Comparison of ENCODE assay signal across 9 cellular contexts in genomic region chr9:98775831-98776441, GRCh38. TPM values are rescaled to one million over a fixed set of nuclear protein-coding genes. Genes with fewer than 3 reads are reported as not detected.
DNase-seq lines count a peak whose midpoint lies in the region; ATAC-seq and TF ChIP-seq lines count a peak whose summit lies in the region.
"Had no signal": no experiment of that assay in that cellular context is flagged by ENCODE, and none has a peak within 500 bp of the region (broad histone marks: within the 10 kb centered on the region; RNA-seq: fewer than 3 reads in every experiment).

No MANE protein-coding gene starts in this region.

- H3K9ac ChIP-seq in HCT116 (ENCODE audit: low read length) (no peak overlapping the region), NT2/D1 (ENCODE audit: insufficient read length, low read depth) (no peak overlapping the region)

- in situ Hi-C loops in T47D (cut with HindIII; ENCODE audit: low pct_unique_long_range_greater_than_20kb, low sequenced_read_pairs), result no loop called here

- no peak overlapping the region for H3K4me2 ChIP-seq in HCT116 (ENCODE audit: low read length)

- no peak overlapping the region for H2AFZ ChIP-seq in HCT116 (ENCODE audit: low read depth, low read length, poor library complexity, severe bottlenecking)

- H3K4me1 ChIP-seq in HCT116 (ENCODE audit: control insufficient read depth in 1 of 2, insufficient read depth in 2 of 2, low read length in 2 of 2), result peaks cover 0 to 12% of the 10 kb centered on the region in 2 experiments; a peak in 2 of 4 replicates
- peaks cover 2% of the 10 kb centered on the region for H3K4me1 ChIP-seq in NT2/D1 (ENCODE audit: insufficient read depth, insufficient read length)
- H3K4me1 ChIP-seq in thoracic aorta (ENCODE audit: control insufficient read depth in 1 of 2, low read depth in 2 of 2), result no peaks in the 10 kb centered on the region

- ATAC-seq in HCT116, result peak; percentile 63
- no peak for ATAC-seq in thoracic aorta (ENCODE audit: insufficient number of reproducible peaks, low FRiP score, low read depth)
- ATAC-seq in GM19467 (IDR thresholded peaks at IDR 0.05; ENCODE audit: unreplicated experiment), result no peak
- no peak for ATAC-seq in HG02588 (IDR thresholded peaks at IDR 0.05; ENCODE audit: unreplicated experiment)

- no peaks in the 10 kb centered on the region for H3K79me2 ChIP-seq in HCT116 (ENCODE audit: insufficient read depth, low read length)

- intact Hi-C loops in HCT116 (cut with micrococcal nuclease), result loop anchor here (1.0 to 10.0 kb wide), 2 partner anchors 461 to 701 kb away; no protein-coding TSS in a partner anchor

- H3K27me3 ChIP-seq in HCT116 (ENCODE audit: insufficient read depth, low read length), result no peaks in the 10 kb centered on the region
- no peaks in the 10 kb centered on the region for H3K27me3 ChIP-seq in NT2/D1 (ENCODE audit: insufficient read depth, insufficient read length)
- no peaks in the 10 kb centered on the region for H3K27me3 ChIP-seq in thoracic aorta (replicated peaks; ENCODE audit: insufficient read depth)

- RAD21 ChIA-PET in HCT116 (lab: Charles Lee; ENCODE audit: low non-redundant PET in 1 of 2, low total read pairs in 2 of 2, uncharacterized antibody in 2 of 2, unreplicated experiment in 2 of 2), result interaction anchor here in 1 of 2 experiments (1.7 kb wide), 1 partner anchor 460 kb away, joined by 8 read pairs; no protein-coding TSS in a partner anchor

- H3K9me2 ChIP-seq in HCT116 (ENCODE audit: insufficient read depth), result no peaks in the 10 kb centered on the region

- no TSS peak for BruUV-seq in HCT116 (replicated peaks; lab: Mats Ljungman, UMichigan)

- H4K20me1 ChIP-seq in HCT116 (ENCODE audit: insufficient read depth), result no peaks in the 10 kb centered on the region

- no peaks in the 10 kb centered on the region for H3K9me3 ChIP-seq in HCT116 (ENCODE audit: control insufficient read depth in 1 of 2, insufficient read depth in 1 of 2, low read depth in 1 of 2, low read length in 2 of 2)
- H3K9me3 ChIP-seq in NT2/D1 (ENCODE audit: insufficient read depth, low read length), result no peaks in the 10 kb centered on the region
- no peaks in the 10 kb centered on the region for H3K9me3 ChIP-seq in thoracic aorta

- DNase-seq in DMS79 treated with DMSO at 0.1 percent for 48 hours (lab: John Stamatoyannopoulos, UW) (peak; percentile 2), HCT116 (ENCODE audit: low read depth, low spot score) (peak; percentile 60), NT2/D1 (ENCODE audit: low read depth, low spot score) (peak; percentile 64), T47D (ENCODE audit: low read depth in 1 of 2, low spot score in 1 of 2) (peak; percentile 50 to 71), kidney glomerular epithelial cell (lab: John Stamatoyannopoulos, UW) (peak; percentile 5), thoracic aorta (ENCODE audit: low spot score) (no peak)

- TF ChIP-seq POLR2A in HCT116 (IDR thresholded peaks at IDR 0.05; ENCODE audit: borderline replicate concordance, extremely low read depth, insufficient read depth, insufficient read length), result no peak

- CTCF ChIA-PET in HCT116 (lab: Charles Lee), result interaction anchor here (0.6 to 3.1 kb wide), 22 partner anchors 8 to 851 kb away, joined by 3 to 36 read pairs (median 4); no protein-coding TSS in a partner anchor

- H3K36me3 ChIP-seq in HCT116 (ENCODE audit: control insufficient read depth in 1 of 2, insufficient read depth in 2 of 2, low read length in 2 of 2), result peaks cover 18 to 20% of the 10 kb centered on the region in 2 experiments; a peak in 2 of 4 replicates
- peaks cover 65% of the 10 kb centered on the region for H3K36me3 ChIP-seq in NT2/D1 (ENCODE audit: insufficient read depth, insufficient read length, low read length)
- peaks cover 45% of the 10 kb centered on the region for H3K36me3 ChIP-seq in thoracic aorta

- H3K4me3 ChIP-seq in HCT116 (replicated peaks in 1 of 2; ENCODE audit: low read depth in 1 of 2, low read length in 2 of 2), result no peak overlapping the region
- no peak overlapping the region for H3K4me3 ChIP-seq in NT2/D1 (ENCODE audit: insufficient read length, low read depth)
- H3K4me3 ChIP-seq in thoracic aorta, result no peak overlapping the region
- H3K4me3 ChIP-seq: skin epidermis had no signal

- TF ChIP-seq CTCF in HCT116 (IDR thresholded peaks at IDR 0.05 in 2 of 3, conservative IDR thresholded peaks at IDR 0.05 in 1 of 3; ENCODE audit: borderline replicate concordance in 1 of 3, insufficient read depth in 1 of 3, low read depth in 2 of 3, low read length in 2 of 3), result peak; percentile 60 to 85 (median 80); a peak in 5 of 6 replicates
- peak; percentile 57 for TF ChIP-seq CTCF in thoracic aorta (IDR thresholded peaks at IDR 0.05)

- TF ChIP-seq RAD21 in HCT116 (IDR thresholded peaks at IDR 0.05; ENCODE audit: low read depth), result peak; percentile 76

- POLR2A ChIA-PET in HCT116 (lab: Charles Lee), result interaction anchor here (0.8 kb wide), 1 partner anchor 237 kb away, joined by 3 read pairs; no protein-coding TSS in a partner anchor

- H3K27ac ChIP-seq in HCT116 (ENCODE audit: low read depth, low read length), result no peak overlapping the region
- no peak overlapping the region for H3K27ac ChIP-seq in thoracic aorta
- H3K27ac ChIP-seq: skin epidermis had no signal

TF ChIP-seq in HCT116, 20 proteins besides CTCF, POLR2A, EP300 and RAD21:
- TF ChIP-seq ZFX (IDR thresholded peaks at IDR 0.05), result no peak
- TF ChIP-seq MAX (IDR thresholded peaks at IDR 0.05), result no peak
- no peak for TF ChIP-seq EGR1 (IDR thresholded peaks at IDR 0.05; ENCODE audit: low read depth)
- TF ChIP-seq REST (IDR thresholded peaks at IDR 0.05; ENCODE audit: low read depth), result no peak
- TF ChIP-seq CBX3 (IDR thresholded peaks at IDR 0.05; ENCODE audit: low read depth), result no peak
- TF ChIP-seq ATF3 (IDR thresholded peaks at IDR 0.05), result no peak
- no peak for TF ChIP-seq SP1 (IDR thresholded peaks at IDR 0.05; ENCODE audit: low read depth)
- TF ChIP-seq YY1 (IDR thresholded peaks at IDR 0.05; ENCODE audit: extremely low read depth, insufficient replicate concordance, low read depth, low read length), result no peak
TF ChIP-seq in HCT116: peak in this region for 0.

RNA-seq across cellular contexts. Expression of gene ANKS6, which starts 20.4 kb away (rescaled TPM):
- 39.2 TPM for total RNA-seq in HCT116 (2021; ENCODE audit: unreplicated experiment)
- polyA plus RNA-seq in HCT116 (2012), result 34.6 and 36.1 TPM in 2 replicates
- 10 to 100 TPM; 35.1 to 45.8 TPM for total RNA-seq in thoracic aorta

RNA-seq across cellular contexts. Expression of gene GALNT12, which starts 31.5 kb away (rescaled TPM):
- 31.2 TPM for total RNA-seq in HCT116 (2021; ENCODE audit: unreplicated experiment)
- 30.0 and 30.3 TPM in 2 replicates for polyA plus RNA-seq in HCT116 (2012)
- 10 to 100 TPM in 1 of 2 donors, 1 to 10 TPM in 1; 6.8 to 30.1 TPM for total RNA-seq in thoracic aorta
